Comparison of ENCODE assay signal across 8 cellular contexts in the genomic region with DNA sequence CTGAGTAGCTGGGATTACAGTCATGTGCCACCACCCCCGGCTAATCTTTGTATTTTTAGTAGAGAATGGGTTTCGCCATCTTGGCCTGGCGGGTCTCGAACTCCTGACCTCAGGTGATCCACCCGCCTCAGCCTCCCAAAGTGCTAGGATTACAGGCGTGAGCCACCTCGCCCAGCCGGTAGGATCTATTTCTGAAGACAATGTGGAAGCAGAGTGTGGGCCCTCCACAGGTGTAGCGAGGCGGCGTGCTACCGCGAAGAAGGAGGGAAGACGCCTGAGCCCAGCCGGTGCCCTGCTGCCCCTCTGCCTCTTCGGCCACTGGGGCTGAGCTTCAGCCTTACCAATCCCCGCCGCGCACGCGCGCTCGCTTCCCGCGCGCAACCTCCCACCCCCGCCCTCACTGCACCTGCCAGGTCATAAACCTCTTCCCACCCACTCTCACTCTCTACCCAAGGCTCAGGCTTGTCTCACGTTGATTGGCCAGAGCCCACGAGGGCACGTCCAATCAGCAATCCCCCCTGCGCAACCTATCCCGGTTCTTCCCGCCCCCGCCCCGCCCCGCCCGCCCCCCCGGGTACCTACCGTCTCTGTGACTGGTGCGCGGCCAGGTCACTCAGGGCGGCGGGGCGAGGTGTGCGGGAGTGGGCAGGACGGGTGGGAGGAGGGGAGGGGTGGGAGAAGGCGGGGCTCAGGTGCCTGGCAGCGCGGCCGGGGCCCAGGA. TPM values are rescaled to one million over a fixed set of nuclear protein-coding genes. Genes with fewer than 3 reads are reported as not detected.
DNase-seq lines count a peak whose midpoint lies in the region; FAIRE-seq and TF ChIP-seq lines count a peak whose summit lies in the region.

No MANE protein-coding gene starts in this region.

- no peaks in the 10 kb centered on the region for H3K9me3 ChIP-seq in ES-I3 (ENCODE audit: control insufficient read depth, insufficient read depth, low read length)
- H3K9me3 ChIP-seq in H9 (ENCODE audit: control insufficient read depth, low read depth, low read length): no peaks in the 10 kb centered on the region
- H3K9me3 ChIP-seq in spleen: no peaks in the 10 kb centered on the region

- H4K8ac ChIP-seq in H9 (replicated peaks; ENCODE audit: insufficient read length, low read depth, low read length): no peak overlapping the region

- H2BK120ac ChIP-seq in H9 (ENCODE audit: low read depth, low read length, poor library complexity, severe bottlenecking): no peak overlapping the region

- H2BK20ac ChIP-seq in H9 (ENCODE audit: low read depth, low read length, poor library complexity, severe bottlenecking): no peak overlapping the region

- H3K4ac ChIP-seq in H9 (ENCODE audit: low read depth, low read length): no peak overlapping the region

- no peak for TF ChIP-seq CTCF in H9 (conservative IDR thresholded peaks at IDR 0.05)
- no peak for TF ChIP-seq CTCF in astrocyte of the spinal cord (IDR thresholded peaks at IDR 0.05; ENCODE audit: low read depth, low read length)
- TF ChIP-seq CTCF in spleen (IDR thresholded peaks at IDR 0.05 in 8 of 11, conservative IDR thresholded peaks at IDR 0.05 in 3 of 11): no peak

- H3K18ac ChIP-seq in H9 (ENCODE audit: insufficient read length, low read depth, low read length): peak overlapping the region; percentile 22

- no peak for TF ChIP-seq POLR2A in spleen (IDR thresholded peaks at IDR 0.05)
- no peak for TF ChIP-seq POLR2A in H54 (IDR thresholded peaks at IDR 0.05; ENCODE audit: low read depth, low read length)

- H3K27ac ChIP-seq in H9 (ENCODE audit: insufficient read length, low read depth, low read length) (no peak overlapping the region), spleen (peak overlapping the region in 6 of 8 donors; percentile 33 to 82 (median 62))

- H3K79me2 ChIP-seq in H9 (ENCODE audit: insufficient read depth, low read length): peaks cover 8% of the 10 kb centered on the region

- H3T11ph ChIP-seq in H9 (ENCODE audit: low read length): no peak overlapping the region

- no peak overlapping the region for H4K5ac ChIP-seq in H9 (ENCODE audit: insufficient read length, low read depth, low read length)

- DNase-seq in H9 (peak; percentile 99), NCI-H1417 (lab: John Stamatoyannopoulos, UW) (peak; percentile 96 to 100 (median 99)), T-helper 22 cell (ENCODE audit: low read depth) (peak; percentile 71), astrocyte of the spinal cord (ENCODE audit: low read depth, low spot score) (peak; percentile 14), immature natural killer cell (peak; percentile 75 to 84 (median 79)), spleen (peak; percentile 94), H54 (ENCODE audit: insufficient read length, low spot score) (no peak)

- H3K56ac ChIP-seq in H9 (ENCODE audit: insufficient read length, low read depth, low read length): no peak overlapping the region

- FAIRE-seq in H54 (lab: Jason Lieb, UNC): no peak

- no peak overlapping the region for H2BK15ac ChIP-seq in H9 (ENCODE audit: low read depth, low read length)

- H3K4me1 Mint-ChIP-seq in H9 (no peaks in the 10 kb centered on the region), immature natural killer cell (peaks cover 7 to 15% of the 10 kb centered on the region in 2 donors)

- H3K23me2 ChIP-seq in H9 (ENCODE audit: insufficient read length, low read depth, low read length, poor library complexity, severe bottlenecking): peaks cover 6% of the 10 kb centered on the region

- no peak overlapping the region for H3K14ac ChIP-seq in H9 (ENCODE audit: insufficient read depth, low read length)

- H3K4me1 ChIP-seq in ES-I3 (ENCODE audit: insufficient read depth, low read length) (0 out of 2 replicates have a peak, but pooled peaks cover 8% of the 10 kb centered on the region), H9 (ENCODE audit: insufficient read depth, low read length) (peaks cover 2% of the 10 kb centered on the region; the same call in 1 of the 2 replicates), spleen (peaks cover 0 to 24% (median 13%) of the 10 kb centered on the region in 6 donors)

- H4K20me1 ChIP-seq in H9 (ENCODE audit: control insufficient read depth, insufficient read depth, insufficient read length): no peaks in the 10 kb centered on the region

- H3K36me3 Mint-ChIP-seq in H9 (ENCODE audit: insufficient read depth in 1 of 3, low read depth in 3 of 3): no peaks in the 10 kb centered on the region
- no peaks in the 10 kb centered on the region for H3K36me3 Mint-ChIP-seq in immature natural killer cell

- H3K27me3 ChIP-seq in H9 (ENCODE audit: insufficient read depth, low read length): no peaks in the 10 kb centered on the region
- peaks cover 0 to 45% (median 19%) of the 10 kb centered on the region in 7 donors for H3K27me3 ChIP-seq in spleen (replicated peaks in 1 of 7)

- peak overlapping the region; percentile 3 for H3K4me2 ChIP-seq in H9 (ENCODE audit: insufficient read depth, insufficient read length, low read length)

- no CpG with 5 or more reads among the region's 50 CpGs for WGBS in H9 (ENCODE audit: extremely low coverage, insufficient read length, low lambda C conversion rate)
- WGBS in spleen, 5 donors: 8 to 30% (median 10%) methylated on average over 12 to 50 of the region's 50 CpGs

- no peak overlapping the region for H4K91ac ChIP-seq in H9 (ENCODE audit: insufficient read length, low read depth, low read length)

- intact Hi-C loops in spleen (cut with DNase I; ENCODE audit: low total_unique reads): no loop called here

- H2BK5ac ChIP-seq in H9 (ENCODE audit: insufficient read length, low read length): no peak overlapping the region

- H3K23ac ChIP-seq in H9 (ENCODE audit: insufficient read length, low read depth, low read length): no peak overlapping the region

- in situ Hi-C loops in astrocyte of the spinal cord (cut with HindIII; ENCODE audit: low sequenced_read_pairs): no loop called here

- H3K9ac ChIP-seq in ES-I3 (ENCODE audit: low read depth, low read length) (peak overlapping the region; percentile 68), H9 (ENCODE audit: extremely low read depth, insufficient read length, low read length) (no peak overlapping the region)

- H3K9me3 Mint-ChIP-seq in H9: no peaks in the 10 kb centered on the region
- no peaks in the 10 kb centered on the region for H3K9me3 Mint-ChIP-seq in immature natural killer cell

- H3K4me3 Mint-ChIP-seq in H9 (no peak overlapping the region; a peak in 3 of 5 replicates), immature natural killer cell (peak overlapping the region in 3 of 5 donors; percentile 81 to 91 (median 85))

- H3K4me3 ChIP-seq in astrocyte of the spinal cord (ENCODE audit: low read depth, low read length): peak overlapping the region; percentile 25
- H3K4me3 ChIP-seq in spleen: peak overlapping the region; percentile 40 to 78 (median 50)

- no peaks in the 10 kb centered on the region for H3K36me3 ChIP-seq in ES-I3 (ENCODE audit: insufficient read depth, low read length)
- H3K36me3 ChIP-seq in spleen: no peaks in the 10 kb centered on the region

- H2AK5ac ChIP-seq in H9 (ENCODE audit: insufficient read length, low read length): no peak overlapping the region

- peaks cover 2% of the 10 kb centered on the region for H3K27me3 Mint-ChIP-seq in H9 (ENCODE audit: low read depth)
- peaks cover 7 to 15% (median 12%) of the 10 kb centered on the region in 3 donors for H3K27me3 Mint-ChIP-seq in immature natural killer cell (ENCODE audit: low read depth in 3 of 3)

- H2BK12ac ChIP-seq in H9 (ENCODE audit: insufficient read length, low read depth, low read length): no peak overlapping the region

- H2AFZ ChIP-seq in H9 (ENCODE audit: low read length): no peak overlapping the region

- H3K79me1 ChIP-seq in H9 (ENCODE audit: insufficient read depth, low read depth, low read length, poor library complexity, severe bottlenecking): no peaks in the 10 kb centered on the region

- H3K27ac Mint-ChIP-seq in H9: peak overlapping the region in 1 of 3 experiments; percentile 82; a peak in 2 of 7 replicates
- peak overlapping the region in 5 of 6 donors; percentile 41 to 78 (median 71) for H3K27ac Mint-ChIP-seq in immature natural killer cell

RNA-seq across cellular contexts. Expression of a gene that starts 0.4 kb away (rescaled TPM):
- total RNA-seq in H9 (2021) (31.0 and 42.0 TPM in 2 replicates), spleen (1 to 10 TPM; 2.2 to 6.9 (median 4.7) TPM)
- polyA plus RNA-seq in immature natural killer cell (1 to 10 TPM in 2 of 3 donors, not detected in 1; 1.1 to 5.1 TPM), spleen (1 to 10 TPM; 1.1 to 1.8 (median 1.7) TPM)

Comparison
In these comparisons a context has a peak if more than half of its experiments do, and no peak if none do; other contexts are left out.
1. H3K4me3 Mint-ChIP-seq: peak in immature natural killer cell (3 of 5); none in H9 (0 of 2).